ENCODE assay signal across 8 cellular contexts in genomic region chr2:169360984-169361705, GRCh38. TPM values are rescaled to one million over a fixed set of nuclear protein-coding genes. Genes with fewer than 3 reads are reported as not detected.
DNase-seq lines count a peak whose midpoint lies in the region; ATAC-seq and TF ChIP-seq lines count a peak whose summit lies in the region.

No MANE protein-coding gene starts in this region.

- H3K9me3 Mint-ChIP-seq in HFFc6: no peaks in the 10 kb centered on the region

- H3K36me3 ChIP-seq in ectodermal cell (ENCODE audit: control insufficient read depth, insufficient read depth, low read length) (no peaks in the 10 kb centered on the region), neural cell (ENCODE audit: insufficient read depth, low read length) (no peaks in the 10 kb centered on the region), PC-9 (ENCODE audit: low read depth) (no peaks in the 10 kb centered on the region), gastroesophageal sphincter (no peaks in the 10 kb centered on the region)

- H3K79me2 ChIP-seq in neural cell (replicated peaks; ENCODE audit: insufficient read depth, low read length) (no peaks in the 10 kb centered on the region), PC-9 (ENCODE audit: low read depth) (no peaks in the 10 kb centered on the region)

- TF ChIP-seq POLR2A in gastroesophageal sphincter (IDR thresholded peaks at IDR 0.05): no peak

- no peaks in the 10 kb centered on the region for H3K36me3 Mint-ChIP-seq in HFFc6 (ENCODE audit: low read depth)

- H4K20me1 ChIP-seq in neural cell (ENCODE audit: insufficient read depth) (no peaks in the 10 kb centered on the region), PC-9 (ENCODE audit: insufficient read depth) (no peaks in the 10 kb centered on the region)

- ATAC-seq in gastroesophageal sphincter (no peak), HG03521 (IDR thresholded peaks at IDR 0.05; ENCODE audit: unreplicated experiment) (no peak)

- H3K9ac ChIP-seq in neural cell (ENCODE audit: low read length): peak overlapping the region; percentile 51

- H3K27me3 ChIP-seq in ectodermal cell (ENCODE audit: control insufficient read depth, insufficient read depth, low read length, poor library complexity, severe bottlenecking) (peaks cover 13% of the 10 kb centered on the region), neural cell (ENCODE audit: insufficient read depth, low read depth, low read length) (peaks cover 39% of the 10 kb centered on the region), PC-9 (ENCODE audit: insufficient read depth, low read depth) (peaks cover 14% of the 10 kb centered on the region), gastroesophageal sphincter (peaks cover 60% of the 10 kb centered on the region)

- no peak overlapping the region for H2AFZ ChIP-seq in neural cell (ENCODE audit: low read depth, low read length)
- no peak overlapping the region for H2AFZ ChIP-seq in PC-9

- H3K4me3 ChIP-seq in AG04449 (ENCODE audit: low read depth, low read length) (peak overlapping the region; percentile 23; the same call in 1 of the 2 replicates), ectodermal cell (ENCODE audit: insufficient read depth, low read depth, low read length) (peak overlapping the region; percentile 72), neural cell (ENCODE audit: low read length) (peak overlapping the region; percentile 91), PC-9 (no peak overlapping the region), gastroesophageal sphincter (peak overlapping the region in 1 of 2 donors; percentile 58)

- no peak for TF ChIP-seq RAD21 in neural cell (conservative IDR thresholded peaks at IDR 0.05)

- CTCF ChIA-PET in AG04449 (lab: Yijun Ruan, JAX): no interaction called here
- CTCF ChIA-PET in PC-9 (lab: Charles Lee): no interaction called here

- H3K4me2 ChIP-seq in neural cell (ENCODE audit: low read length) (peak overlapping the region; percentile 98), PC-9 (no peak overlapping the region)

- BruUV-seq in PC-9 (replicated peaks; lab: Mats Ljungman, UMichigan): no TSS peak

- POLR2A ChIA-PET in AG04449 (lab: Yijun Ruan, JAX): no interaction called here
- POLR2A ChIA-PET in PC-9 (lab: Charles Lee; ENCODE audit: unreplicated experiment): no interaction called here

- intact Hi-C loops in PC-9 (cut with micrococcal nuclease; ENCODE audit: unreplicated experiment): no loop called here

- DNase-seq in AG04449 (ENCODE audit: low read depth, low spot score): no peak
- no peak for DNase-seq in HFFc6
- DNase-seq in PC-9: no peak
- no peak for DNase-seq in stimulated activated naive CD4-positive, alpha-beta T cell (lab: John Stamatoyannopoulos, UW)

- H3K4me1 Mint-ChIP-seq in HFFc6 (ENCODE audit: low read depth): peaks cover 38% of the 10 kb centered on the region

- 1% methylated on average over 20 of the region's 20 CpGs for WGBS in ectodermal cell, 2 experiments
- 2 to 3% methylated on average over 14 to 19 of the region's 20 CpGs for WGBS in gastroesophageal sphincter (ENCODE audit: low coverage in 1 of 2), 2 donors

- TF ChIP-seq CTCF in AG04449 (IDR thresholded peaks at IDR 0.05; ENCODE audit: insufficient read depth, low read length, missing control alignments): no peak
- no peak for TF ChIP-seq CTCF in HFFc6 (IDR thresholded peaks at IDR 0.05)
- TF ChIP-seq CTCF in neural cell (IDR thresholded peaks at IDR 0.05; ENCODE audit: poor library complexity, severe bottlenecking): no peak
- TF ChIP-seq CTCF in PC-9 (conservative IDR thresholded peaks at IDR 0.05): no peak
- no peak for TF ChIP-seq CTCF in gastroesophageal sphincter (IDR thresholded peaks at IDR 0.05)

- H3K27ac ChIP-seq in ectodermal cell (ENCODE audit: insufficient read depth, low read depth, low read length, poor library complexity, severe bottlenecking): peak overlapping the region; percentile 71
- no peak overlapping the region for H3K27ac ChIP-seq in neural cell (ENCODE audit: low read length)
- no peak overlapping the region for H3K27ac ChIP-seq in PC-9
- H3K27ac ChIP-seq in gastroesophageal sphincter: no peak overlapping the region

- no peak overlapping the region for H3K27ac Mint-ChIP-seq in HFFc6

- H3K4me3 Mint-ChIP-seq in HFFc6: peak overlapping the region; percentile 56

- peaks cover 31% of the 10 kb centered on the region for H3K27me3 Mint-ChIP-seq in HFFc6 (ENCODE audit: insufficient read depth)

- H3K9me3 ChIP-seq in ectodermal cell (ENCODE audit: control insufficient read depth, low read length) (no peaks in the 10 kb centered on the region), neural cell (ENCODE audit: low read length) (no peaks in the 10 kb centered on the region), PC-9 (ENCODE audit: insufficient read depth, low read depth) (no peaks in the 10 kb centered on the region), gastroesophageal sphincter (no peaks in the 10 kb centered on the region)

- no peaks in the 10 kb centered on the region for H3K9me2 ChIP-seq in neural cell (ENCODE audit: insufficient read depth, low read length)
- H3K9me2 ChIP-seq in PC-9 (ENCODE audit: insufficient read depth): no peaks in the 10 kb centered on the region

- peaks cover 4% of the 10 kb centered on the region for H3F3A ChIP-seq in neural cell (ENCODE audit: insufficient read depth, low read length, poor library complexity, severe bottlenecking)
- no peaks in the 10 kb centered on the region for H3F3A ChIP-seq in PC-9 (ENCODE audit: insufficient read depth, low read depth)

- TF ChIP-seq EP300 in neural cell (conservative IDR thresholded peaks at IDR 0.05; ENCODE audit: poor library complexity, severe bottlenecking) (no peak), gastroesophageal sphincter (IDR thresholded peaks at IDR 0.05) (no peak)

- H3K4me1 ChIP-seq in ectodermal cell (ENCODE audit: control insufficient read depth, insufficient read depth, low read length): peaks cover 32% of the 10 kb centered on the region
- H3K4me1 ChIP-seq in PC-9 (replicated peaks; ENCODE audit: insufficient read depth): no peaks in the 10 kb centered on the region; the same call in 1 of the 2 replicates
- peaks cover 5 to 46% (median 31%) of the 10 kb centered on the region in 3 donors for H3K4me1 ChIP-seq in gastroesophageal sphincter

TF ChIP-seq in neural cell, 6 proteins besides CTCF, POLR2A, EP300 and RAD21:
- TF ChIP-seq SMC3 (conservative IDR thresholded peaks at IDR 0.05; ENCODE audit: poor library complexity) (no peak), EZH2 (IDR thresholded peaks at IDR 0.05; ENCODE audit: borderline replicate concordance, insufficient read depth, low read length, poor library complexity, severe bottlenecking) (no peak), MXI1 (conservative IDR thresholded peaks at IDR 0.05; ENCODE audit: poor library complexity, severe bottlenecking) (no peak), POLR2AphosphoS5 (IDR thresholded peaks at IDR 0.05) (no peak)
TF ChIP-seq in neural cell: peak in this region for 0.

RNA-seq across cellular contexts. Expression of gene LRP2, which starts 1.2 kb away (rescaled TPM):
- total RNA-seq in HFFc6 (2021; fragmentation: NEBNext Ultra II Directional; extraction: Animal tissue kit (Norgen Biotek cat#: 25700)): not detected
- 77.9 TPM for polyA plus RNA-seq in ectodermal cell (2013, experiment 1 of 4)
- polyA plus RNA-seq in ectodermal cell (2013, experiment 2 of 4): 108 TPM
- 69.1 TPM for polyA plus RNA-seq in ectodermal cell (2013, experiment 3 of 4)
- 82.8 TPM for polyA plus RNA-seq in ectodermal cell (2013, experiment 4 of 4)
- 1.8 and 4.1 TPM in 2 replicates for polyA plus RNA-seq in neural cell
- 4.9 and 6.3 TPM in 2 replicates for polyA minus RNA-seq in neural cell
- not detected in 2 replicates for total RNA-seq in PC-9 (2021)
- total RNA-seq in gastroesophageal sphincter: not detected
